ENCODE assay signal across 23 cellular contexts in the genomic region with DNA sequence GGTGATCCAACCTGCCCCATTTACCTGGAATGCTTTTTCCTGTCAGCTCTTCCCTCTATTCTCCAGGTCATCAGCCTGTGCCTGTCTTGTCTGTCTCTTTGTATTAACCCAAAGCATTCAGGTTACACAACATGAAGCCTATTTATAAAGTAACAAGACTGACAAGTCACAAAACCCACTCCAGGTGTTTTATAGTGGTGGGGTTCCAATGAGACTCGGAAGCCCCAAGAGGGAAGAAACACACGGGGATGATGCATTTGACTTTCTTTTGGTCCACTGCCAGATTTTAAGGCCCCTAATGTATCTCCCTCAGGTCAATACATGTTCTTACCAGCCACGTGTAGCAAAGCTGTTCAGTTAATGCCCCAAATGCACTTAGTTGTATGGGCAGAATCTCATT. TPM values are rescaled to one million over a fixed set of nuclear protein-coding genes. Genes with fewer than 3 reads are reported as not detected.
"Had no signal": no experiment of that assay in that cellular context is flagged by ENCODE, and none has a peak within 500 bp of the region (broad histone marks: within the 10 kb centered on the region; RNA-seq: fewer than 3 reads in every experiment).

No MANE protein-coding gene starts in this region.

- H3K27ac ChIP-seq: colonic mucosa, heart left ventricle, lower lobe of right lung had no signal

- H3K9me3 ChIP-seq: colonic mucosa, heart left ventricle, left lung, lower lobe of right lung, transverse colon had no signal

- H3K4me3 ChIP-seq: colonic mucosa, heart left ventricle, left lung, lower lobe of right lung, transverse colon had no signal

- ATAC-seq: activated CD4-positive, alpha-beta T cell treated with anti-CD3 and anti-CD28 coated beads for 36 hours; activated CD8-positive, alpha-beta T cell treated with anti-CD3 and anti-CD28 coated beads, Interleukin-2, amount 10 ng/mL, durations not matched to agents 7 days and 5 days; activated naive CD4-positive, alpha-beta T cell treated with anti-CD3 and anti-CD28 coated beads, Interleukin-2, amount 50 U/mL, for 72 hours; activated T-cell treated with anti-CD3 and anti-CD28 coated beads, Interleukin-2, amount 50 U/mL, for 72 hours; heart left ventricle; lower lobe of right lung; natural killer cell; right cardiac atrium had no signal

- DNase-seq: activated CD4-positive, alpha-beta T cell treated with anti-CD3 and anti-CD28 coated beads for 36 hours; activated CD4-positive, CD25-positive, alpha-beta regulatory T cell; activated CD8-positive, alpha-beta T cell treated with anti-CD3 and anti-CD28 coated beads, Interleukin-2, amount 10 ng/mL, durations not matched to agents 7 days and 5 days; activated naive CD4-positive, alpha-beta T cell; activated T-cell treated with anti-CD3 and anti-CD28 coated beads for 4 hours; activated T-cell treated with anti-CD3 and anti-CD28 coated beads, Interleukin-2, amount 50 U/mL, for 72 hours; colonic mucosa; effector CD8-positive, alpha-beta T cell; foreskin fibroblast; heart left ventricle; hypothalamus; kidney glomerular epithelial cell; left lung; lower lobe of right lung; mesendoderm; natural killer cell; posterior cingulate gyrus; right cardiac atrium; spleen; stimulated activated naive CD4-positive, alpha-beta T cell; transverse colon had no signal

- H3K27me3 ChIP-seq: colonic mucosa, heart left ventricle, left lung, spleen, transverse colon had no signal

- H3K36me3 ChIP-seq: colonic mucosa, heart left ventricle, left lung, lower lobe of right lung, spleen, transverse colon had no signal

RNA-seq across cellular contexts. Expression of a gene that starts 27.5 kb away (rescaled TPM):
- total RNA-seq: osteoblast had no signal
